ENCODE assay signal across 8 cellular contexts in genomic region chr6:78910611-78911134, GRCh38. TPM values are rescaled to one million over a fixed set of nuclear protein-coding genes. Genes with fewer than 3 reads are reported as not detected.
DNase-seq lines count a peak whose midpoint lies in the region; ATAC-seq and TF ChIP-seq lines count a peak whose summit lies in the region.

No MANE protein-coding gene starts in this region.

- no peak overlapping the region for H3K14ac ChIP-seq in trophoblast cell (ENCODE audit: low read length)

- H3K4me3 Mint-ChIP-seq in activated B cell treated with CpG ODN at 0.5 μM for 24 hours, result peak overlapping the region; percentile 32

- POLR2A ChIA-PET in activated B cell treated with CpG ODN at 0.5 μM for 24 hours (lab: Charles Lee), result no interaction called here

- DNase-seq in H7 (peak; percentile 87), activated B cell treated with CpG ODN at 0.5 μM for 24 hours (no peak), Right ventricle myocardium inferior (ENCODE audit: missing footprints) (peak; percentile 60), trophoblast cell (peak in 1 of 2 donors; percentile 33), kidney glomerular epithelial cell (lab: John Stamatoyannopoulos, UW) (no peak), OCI-M1 (lab: John Stamatoyannopoulos, UW) (no peak), NCI-H748 treated with DMSO at 0.1 percent for 48 hours (lab: John Stamatoyannopoulos, UW) (no peak)

- H3K4me3 ChIP-seq in H7 (ENCODE audit: insufficient read depth, low read depth, low read length) (peak overlapping the region; percentile 60), trophoblast cell (ENCODE audit: low read depth, low read length) (peak overlapping the region; percentile 75)

- peaks cover 0 to 8% of the 10 kb centered on the region in 2 experiments for H3K4me1 ChIP-seq in trophoblast cell (ENCODE audit: control insufficient read depth in 1 of 2, insufficient read depth in 2 of 2, low read length in 2 of 2)

- no peak overlapping the region for H4K91ac ChIP-seq in trophoblast cell (ENCODE audit: low read depth, low read length)

- H3K27me3 ChIP-seq in H7 (ENCODE audit: control insufficient read depth, insufficient read depth, low read length), result peaks cover 13% of the 10 kb centered on the region
- no peaks in the 10 kb centered on the region for H3K27me3 ChIP-seq in trophoblast cell (ENCODE audit: insufficient read depth, low read length)

- H4K8ac ChIP-seq in trophoblast cell (ENCODE audit: low read depth, low read length), result no peak overlapping the region

- no peak overlapping the region for H2BK12ac ChIP-seq in trophoblast cell (ENCODE audit: low read length)

- no peak overlapping the region for H3K9ac ChIP-seq in trophoblast cell (ENCODE audit: low read length)

- intact Hi-C loops in activated B cell treated with CpG ODN at 0.5 μM for 24 hours (cut with micrococcal nuclease), result no loop called here
- intact Hi-C loops in Right ventricle myocardium inferior (cut with DNase I), result no loop called here

- H3K4me1 Mint-ChIP-seq in activated B cell treated with CpG ODN at 0.5 μM for 24 hours, result peaks cover 16% of the 10 kb centered on the region

- no peak overlapping the region for H2BK5ac ChIP-seq in trophoblast cell (ENCODE audit: low read depth, low read length, poor library complexity)

- CTCF ChIA-PET in activated B cell treated with CpG ODN at 0.5 μM for 24 hours (lab: Charles Lee), result no interaction called here

- no peak overlapping the region for H3K27ac ChIP-seq in trophoblast cell (ENCODE audit: low read depth, low read length)

- H2AK5ac ChIP-seq in trophoblast cell (ENCODE audit: low read length), result no peak overlapping the region

- no peak overlapping the region for H3K4ac ChIP-seq in trophoblast cell (ENCODE audit: low read depth, low read length)

- H2BK120ac ChIP-seq in trophoblast cell (ENCODE audit: insufficient read depth, low read length, poor library complexity), result no peak overlapping the region

- no peaks in the 10 kb centered on the region for H3K79me2 ChIP-seq in trophoblast cell (ENCODE audit: control insufficient read depth, insufficient read depth, low read length, poor library complexity)

- H2AFZ ChIP-seq in trophoblast cell (ENCODE audit: insufficient read depth, low read length, poor library complexity), result peak overlapping the region; percentile 12

- peak overlapping the region; percentile 80 for H3K4me2 ChIP-seq in trophoblast cell (ENCODE audit: low read length)

- H3K36me3 ChIP-seq in H7 (replicated peaks; ENCODE audit: control insufficient read depth, insufficient read depth, low read length) (no peaks in the 10 kb centered on the region), trophoblast cell (ENCODE audit: control insufficient read depth in 1 of 2, insufficient read depth in 2 of 2, low read length in 2 of 2) (no peaks in the 10 kb centered on the region)

- H3K36me3 Mint-ChIP-seq in activated B cell treated with CpG ODN at 0.5 μM for 24 hours (ENCODE audit: low read depth), result no peaks in the 10 kb centered on the region

- TF ChIP-seq CTCF in activated B cell treated with CpG ODN at 0.5 μM for 24 hours (IDR thresholded peaks at IDR 0.05), result no peak

- no peaks in the 10 kb centered on the region for H3K79me1 ChIP-seq in trophoblast cell (ENCODE audit: low read length)

- no peak overlapping the region for H3K23ac ChIP-seq in trophoblast cell (ENCODE audit: low read length)

- no CpG with 5 or more reads among the region's 47 CpGs for WGBS in trophoblast cell (ENCODE audit: extremely low coverage, insufficient coverage, insufficient read length)

- H3K18ac ChIP-seq in trophoblast cell (ENCODE audit: low read length), result no peak overlapping the region

- H4K12ac ChIP-seq in trophoblast cell (ENCODE audit: low read depth, low read length), result no peak overlapping the region

- peak; percentile 75 for ATAC-seq in GM18498 (IDR thresholded peaks at IDR 0.05; ENCODE audit: unreplicated experiment)
- ATAC-seq in activated B cell treated with CpG ODN at 0.5 μM for 24 hours (ENCODE audit: low read depth), result no peak
- peak; percentile 68 for ATAC-seq in Right ventricle myocardium inferior

- H3K27me3 Mint-ChIP-seq in activated B cell treated with CpG ODN at 0.5 μM for 24 hours, result peaks cover 24% of the 10 kb centered on the region

- H3K9me3 ChIP-seq in trophoblast cell (ENCODE audit: insufficient read depth, low read depth, low read length), result peaks cover 4% of the 10 kb centered on the region

- H3K9me3 Mint-ChIP-seq in activated B cell treated with CpG ODN at 0.5 μM for 24 hours, result peaks cover 1% of the 10 kb centered on the region

- no peak overlapping the region for H3K27ac Mint-ChIP-seq in activated B cell treated with CpG ODN at 0.5 μM for 24 hours

RNA-seq across cellular contexts. Expression of gene IRAK1BP1, which starts 43.3 kb away (rescaled TPM):
- total RNA-seq in H7 (2014; rRNA removed; shearing (Covaris generic)), result 4.7 and 6.2 TPM in 2 replicates
- 2.4 and 3.0 TPM in 2 replicates for total RNA-seq in activated B cell treated with CpG ODN at 0.5 μM for 24 hours
- 3.5 TPM for total RNA-seq in Right ventricle myocardium inferior
- 0.92 and 0.97 TPM in 2 replicates for polyA plus RNA-seq in trophoblast cell (2013)

Comparison
In these comparisons a context has a peak if more than half of its experiments do, and no peak if none do; other contexts are left out.
1. DNase-seq: peak in H7 (single experiment) and Right ventricle myocardium inferior (single experiment); none in activated B cell treated with CpG ODN at 0.5 μM for 24 hours (single experiment), kidney glomerular epithelial cell (single experiment), OCI-M1 (single experiment) and NCI-H748 treated with DMSO at 0.1 percent for 48 hours (single experiment).